In the genomic region with DNA sequence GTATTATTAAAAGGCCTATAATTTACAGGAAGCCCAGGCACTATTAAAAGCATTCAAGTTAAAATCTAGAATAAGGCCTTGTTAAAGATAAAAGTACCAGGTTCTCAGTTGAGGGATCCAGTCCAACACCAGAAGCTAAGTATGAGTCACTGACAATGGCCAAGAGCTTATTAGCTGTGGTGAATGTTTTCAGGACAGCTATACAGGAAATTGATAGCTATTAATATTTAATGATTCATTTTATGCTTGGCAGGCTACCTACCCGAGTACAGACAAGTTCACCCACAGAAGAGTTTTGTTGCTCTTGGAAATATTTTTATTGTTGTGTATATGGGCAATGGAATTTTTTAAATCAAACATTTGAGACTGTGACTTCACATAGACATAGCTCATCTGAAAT, we compare ENCODE assay signal across 18 cellular contexts.
A peak's percentile ranks its signal among the peaks of the same experiment; 100 is the strongest.
DNase-seq lines count a peak whose midpoint lies in the region; ATAC-seq, FAIRE-seq and TF ChIP-seq lines count a peak whose summit lies in the region.
"Had no signal": no experiment of that assay in that cellular context is flagged by ENCODE, and none has a peak within 500 bp of the region (broad histone marks: within the 10 kb centered on the region; RNA-seq: fewer than 3 reads in every experiment).

No MANE protein-coding gene starts in this region.

- H3K4me3 ChIP-seq in LNCaP clone FGC (ENCODE audit: low read depth, low read length) (no peak overlapping the region), bronchial epithelial cell (ENCODE audit: low read depth, low read length) (no peak overlapping the region)
- H3K4me3 ChIP-seq: ascending aorta, GM23338, heart right ventricle, smooth muscle cell, tibial nerve had no signal

- H3K27me3 ChIP-seq in bronchial epithelial cell (ENCODE audit: control insufficient read depth, insufficient read depth, low read length), result no peaks in the 10 kb centered on the region
- H3K27me3 ChIP-seq: ascending aorta, heart right ventricle, tibial nerve had no signal

- no peak for FAIRE-seq in bronchial epithelial cell (lab: Jason Lieb, UNC)
- no peak for FAIRE-seq in urothelium cell line (lab: Jason Lieb, UNC)

- DNase-seq in DMS 273 (lab: John Stamatoyannopoulos, UW; ENCODE audit: unreplicated experiment), result peak; percentile 14
- DNase-seq in DMS 273 treated with DMSO at 0.1 percent for 48 hours (lab: John Stamatoyannopoulos, UW), result no peak
- peak; percentile 58 for DNase-seq in LNCaP clone FGC (ENCODE audit: low read depth)
- peak; percentile 85 for DNase-seq in bronchial epithelial cell (ENCODE audit: low read depth)
- DNase-seq in urothelium cell line (ENCODE audit: low spot score), result peak; percentile 25
- DNase-seq in stimulated activated naive CD8-positive, alpha-beta T cell treated with anti-CD3 and anti-CD28 coated beads, Interleukin-15, Interleukin-2, amounts not matched to agents 100 U/mL and 50 U/mL, for 24 hours, result no peak
- no peak for DNase-seq in KG1 (lab: John Stamatoyannopoulos, UW)
- DNase-seq in activated CD4-positive, alpha-beta T cell treated with anti-CD3 and anti-CD28 coated beads for 4 hours, result no peak
- DNase-seq: activated CD4-positive, alpha-beta T cell treated with anti-CD3 and anti-CD28 coated beads for 48 hours; endodermal cell; heart right ventricle; left ventricle myocardium superior; NCI-H1694 treated with DMSO at 0.1 percent for 48 hours had no signal

- TF ChIP-seq CTCF in LNCaP clone FGC (IDR thresholded peaks at IDR 0.05; ENCODE audit: control insufficient read depth, extremely low read depth, insufficient read depth) (no peak), bronchial epithelial cell (IDR thresholded peaks at IDR 0.05; ENCODE audit: insufficient read depth, low read length, severe bottlenecking) (no peak)

- H3K36me3 ChIP-seq in bronchial epithelial cell (ENCODE audit: control insufficient read depth, insufficient read depth, low read length), result no peaks in the 10 kb centered on the region
- H3K36me3 ChIP-seq: ascending aorta, heart right ventricle, tibial nerve had no signal

- ATAC-seq in stimulated activated naive CD8-positive, alpha-beta T cell treated with anti-CD3 and anti-CD28 coated beads, Interleukin-15, Interleukin-2, amounts not matched to agents 100 U/mL and 50 U/mL, for 24 hours, result no peak
- ATAC-seq: activated T-helper 17 cell treated with anti-CD3 and anti-CD28 coated beads, Interleukin-2, amount 50 U/mL, for 72 hours; GM23338; heart right ventricle; left ventricle myocardium superior had no signal

Comparison
In these comparisons a context has a peak if more than half of its experiments do, and no peak if none do; other contexts are left out.
1. DNase-seq: peak in DMS 273 (single experiment), LNCaP clone FGC (single experiment), bronchial epithelial cell (single experiment) and urothelium cell line (single experiment); none in DMS 273 treated with DMSO at 0.1 percent for 48 hours (single experiment), stimulated activated naive CD8-positive, alpha-beta T cell treated with anti-CD3 and anti-CD28 coated beads, Interleukin-15, Interleukin-2, amounts not matched to agents 100 U/mL and 50 U/mL, for 24 hours (single experiment), KG1 (single experiment) and activated CD4-positive, alpha-beta T cell treated with anti-CD3 and anti-CD28 coated beads for 4 hours (0 of 2).